1 cellular context compared by ENCODE assay signal in the genomic region with DNA sequence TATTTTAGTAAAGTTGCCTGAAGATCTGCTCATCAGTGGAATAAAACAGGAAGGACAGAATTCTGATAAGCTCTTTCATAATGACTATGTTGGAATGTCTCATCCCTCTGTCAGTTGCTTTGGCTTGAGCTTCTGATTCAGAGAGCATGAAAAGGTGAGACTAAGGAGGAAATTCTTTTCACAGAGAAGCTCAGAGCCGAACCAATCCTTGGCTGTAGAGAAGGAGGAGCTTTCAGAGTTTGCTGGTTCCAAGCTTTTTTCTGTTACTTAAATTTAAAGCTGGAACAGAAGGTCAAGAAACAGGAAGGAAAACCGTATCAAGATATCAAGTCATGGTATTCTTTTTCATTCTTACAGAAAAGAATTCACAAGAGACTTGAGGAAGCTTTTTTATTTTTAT.
TF ChIP-seq lines count a peak whose summit lies in the region.

No MANE protein-coding gene starts in this region.

TF ChIP-seq in endothelial cell of umbilical vein, 7 proteins besides CTCF, POLR2A, EP300 and RAD21 (continued from another document):
- TF ChIP-seq, protein P1, sequence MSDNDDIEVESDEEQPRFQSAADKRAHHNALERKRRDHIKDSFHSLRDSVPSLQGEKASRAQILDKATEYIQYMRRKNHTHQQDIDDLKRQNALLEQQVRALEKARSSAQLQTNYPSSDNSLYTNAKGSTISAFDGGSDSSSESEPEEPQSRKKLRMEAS (IDR thresholded peaks at IDR 0.05; ENCODE audit: insufficient read depth, insufficient read length): no peak
- TF ChIP-seq JUN (IDR thresholded peaks at IDR 0.05; ENCODE audit: borderline replicate concordance, insufficient read depth, insufficient read length, low read depth) (no peak), MYC (IDR thresholded peaks at IDR 0.05; ENCODE audit: low read depth, low read length) (no peak)
